16 cellular contexts compared by ENCODE assay signal in the genomic region with DNA sequence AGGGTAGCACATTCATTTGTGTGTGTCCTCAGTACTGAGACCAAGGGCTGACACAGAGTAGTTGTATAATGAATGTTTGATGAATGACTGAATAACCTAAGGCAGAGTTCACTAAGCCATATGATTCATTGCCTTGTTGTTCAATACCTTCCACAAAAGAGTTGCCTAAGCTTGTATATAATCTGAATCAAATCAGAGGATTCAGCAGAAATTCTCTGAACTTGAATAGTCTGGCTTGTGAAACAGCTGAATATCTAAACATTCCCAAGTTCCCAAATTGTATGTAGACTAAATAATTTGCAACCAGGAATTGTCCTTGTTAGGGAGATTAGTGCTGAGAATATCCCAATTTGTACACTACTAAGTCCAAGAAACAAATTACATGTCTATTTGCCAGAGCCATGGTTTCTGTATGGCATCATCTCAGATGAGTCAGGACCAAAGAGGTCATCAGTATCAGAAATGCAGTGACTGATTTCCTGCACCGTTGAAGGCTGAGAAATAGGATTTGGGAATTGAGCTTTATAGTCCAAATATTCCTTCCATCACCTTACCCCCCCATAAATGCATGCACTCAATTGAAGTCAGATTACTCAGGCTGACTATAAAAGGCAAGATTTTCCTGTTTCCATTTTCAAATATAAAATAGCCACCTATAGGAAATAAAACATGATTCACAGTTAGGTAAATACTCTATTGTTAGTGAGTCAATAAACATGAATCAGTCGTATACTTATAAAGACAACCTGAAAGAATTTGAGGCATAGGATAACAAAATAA.
DNase-seq lines count a peak whose midpoint lies in the region; ATAC-seq, FAIRE-seq and TF ChIP-seq lines count a peak whose summit lies in the region.
"Had no signal": no experiment of that assay in that cellular context is flagged by ENCODE, and none has a peak within 500 bp of the region (broad histone marks: within the 10 kb centered on the region; RNA-seq: fewer than 3 reads in every experiment).

No MANE protein-coding gene starts in this region.

- H3K36me3 ChIP-seq in breast epithelium (no peaks in the 10 kb centered on the region), small intestine (ENCODE audit: control insufficient read depth in 2 of 2, insufficient read depth in 2 of 2, low read length in 2 of 2) (no peaks in the 10 kb centered on the region), transverse colon (no peaks in the 10 kb centered on the region)

- no peaks in the 10 kb centered on the region for H3K9me3 ChIP-seq in breast epithelium
- H3K9me3 ChIP-seq in small intestine (ENCODE audit: control insufficient read depth, low read depth) = no peaks in the 10 kb centered on the region
- H3K9me3 ChIP-seq in transverse colon = no peaks in the 10 kb centered on the region

- H3K27me3 ChIP-seq in breast epithelium (no peaks in the 10 kb centered on the region), small intestine (ENCODE audit: control insufficient read depth in 2 of 2, insufficient read depth in 2 of 2, low read length in 2 of 2) (no peaks in the 10 kb centered on the region), transverse colon (no peaks in the 10 kb centered on the region)

- H3K9me3 Mint-ChIP-seq in MCF 10A (ENCODE audit: unreplicated experiment) = peaks cover 5% of the 10 kb centered on the region
- H3K9me3 Mint-ChIP-seq: CD4-positive, alpha-beta T cell; dendritic cell treated with granulocyte-macrophage colony-stimulating factor and Interleukin-4, amounts not matched to agents 40 ng/mL and 50 ng/mL, for 4 days; immature natural killer cell had no signal

- H3K36me3 Mint-ChIP-seq in MCF 10A (ENCODE audit: insufficient read depth, unreplicated experiment) = no peaks in the 10 kb centered on the region
- H3K36me3 Mint-ChIP-seq: immature natural killer cell had no signal

- ATAC-seq in HG03280 (IDR thresholded peaks at IDR 0.05; ENCODE audit: unreplicated experiment) = no peak

- TF ChIP-seq CTCF in MCF 10A (IDR thresholded peaks at IDR 0.05; ENCODE audit: unreplicated experiment) (no peak), breast epithelium (IDR thresholded peaks at IDR 0.05) (no peak), RWPE1 (conservative IDR thresholded peaks at IDR 0.05; ENCODE audit: low read depth) (no peak), fibroblast of villous mesenchyme (IDR thresholded peaks at IDR 0.05; ENCODE audit: insufficient read depth, low read depth, low read length) (no peak), transverse colon (IDR thresholded peaks at IDR 0.05) (no peak)

- CTCF ChIA-PET in MCF 10A (lab: Yijun Ruan, JAX) (no interaction called here), RWPE1 (lab: Yijun Ruan, JAX) (interaction anchor here (0.9 kb wide), 1 partner anchor 9 kb away, joined by 3 read pairs; no protein-coding TSS in a partner anchor)

- no peak overlapping the region for H3K4me3 Mint-ChIP-seq in MCF 10A (ENCODE audit: unreplicated experiment)
- H3K4me3 Mint-ChIP-seq: CD4-positive, alpha-beta T cell; dendritic cell treated with granulocyte-macrophage colony-stimulating factor and Interleukin-4, amounts not matched to agents 40 ng/mL and 50 ng/mL, for 4 days; H9; immature natural killer cell; T-helper 1 cell treated with Interleukin-12 subunit alpha and Interleukin-12 subunit beta and Interleukin-4 antibody, amounts not matched to agents 30 μg/mL and 1 μg/mL, for 36 hours had no signal

- BruUV-seq in MCF 10A (replicated peaks; lab: Mats Ljungman, UMichigan) = TSS peak; percentile 56

- peak overlapping the region; percentile 83 for H3K27ac Mint-ChIP-seq in MCF 10A (ENCODE audit: low read depth, unreplicated experiment)
- H3K27ac Mint-ChIP-seq: CD4-positive, alpha-beta T cell; dendritic cell treated with granulocyte-macrophage colony-stimulating factor and Interleukin-4, amounts not matched to agents 40 ng/mL and 50 ng/mL, for 4 days; H9; immature natural killer cell; T-helper 1 cell treated with Interleukin-12 subunit alpha and Interleukin-12 subunit beta and Interleukin-4 antibody, amounts not matched to agents 30 μg/mL and 1 μg/mL, for 36 hours had no signal

- POLR2A ChIA-PET in MCF 10A (lab: Yijun Ruan, JAX) = interaction anchor here (0.9 to 1.8 kb wide), 14 partner anchors 20 to 239 kb away, joined by 3 to 12 read pairs (median 4); a partner anchor contains a TSS
- POLR2A ChIA-PET in RWPE1 (lab: Yijun Ruan, JAX; ENCODE audit: low non-redundant PET) = no interaction called here

- peak; percentile 85 for DNase-seq in MCF 10A (ENCODE audit: unreplicated experiment)
- no peak for DNase-seq in breast epithelium (ENCODE audit: low spot score in 2 of 2)
- DNase-seq in RWPE1 (ENCODE audit: low spot score) = peak; percentile 74
- DNase-seq in fibroblast of villous mesenchyme (ENCODE audit: low read depth) = peak; percentile 59
- DNase-seq in small intestine = no peak
- DNase-seq in NCI-H510A treated with DMSO at 0.1 percent for 48 hours (lab: John Stamatoyannopoulos, UW) = no peak
- DNase-seq in transverse colon = no peak
- DNase-seq: CD4-positive, alpha-beta T cell; H9; immature natural killer cell; NCI-H446 treated with DMSO at 0.1 percent for 48 hours; nucleus accumbens had no signal

- no peak for TF ChIP-seq POLR2A in breast epithelium (IDR thresholded peaks at IDR 0.05)
- TF ChIP-seq POLR2A in transverse colon (IDR thresholded peaks at IDR 0.05) = no peak

- no peak for TF ChIP-seq EP300 in transverse colon (IDR thresholded peaks at IDR 0.05; ENCODE audit: low read depth)

- H3K4me1 ChIP-seq in breast epithelium = no peaks in the 10 kb centered on the region
- H3K4me1 ChIP-seq in small intestine (ENCODE audit: control insufficient read depth in 2 of 2, insufficient read depth in 1 of 2, low read depth in 1 of 2, low read length in 1 of 2) = no peaks in the 10 kb centered on the region
- H3K4me1 ChIP-seq in transverse colon = no peaks in the 10 kb centered on the region

- intact Hi-C loops in MCF 10A (cut with micrococcal nuclease) (loop anchor here (1.0 to 5.0 kb wide), 4 partner anchors 36 to 168 kb away; a partner anchor contains a TSS), breast epithelium (cut with DNase I; ENCODE audit: low total_unique reads) (no loop called here), transverse colon (cut with DNase I; ENCODE audit: low total_unique reads) (no loop called here)

- WGBS in small intestine, 3 donors = 10 to 44% (median 41%) methylated on average over 2 of the region's 2 CpGs
- WGBS in transverse colon (ENCODE audit: low coverage in 1 of 2), 2 donors = 29 to 31% methylated on average over 2 of the region's 2 CpGs

- in situ Hi-C loops in transverse colon (cut with MboI; ENCODE audit: low pct_ligation_motif_present in 1 of 4, low pct_unique_long_range_greater_than_20kb in 1 of 4, low sequenced_read_pairs in 3 of 4) = no loop called here

- H3K27ac ChIP-seq in breast epithelium (no peak overlapping the region), RWPE1 (no peak overlapping the region), small intestine (ENCODE audit: low read depth in 1 of 2, low read length in 1 of 2) (peak overlapping the region in 1 of 2 donors; percentile 46), transverse colon (no peak overlapping the region)
- H3K27ac ChIP-seq: HL-60 had no signal

- H3K4me3 ChIP-seq in breast epithelium (no peak overlapping the region), fibroblast of villous mesenchyme (ENCODE audit: low read depth, low read length) (no peak overlapping the region), small intestine (ENCODE audit: low read depth in 1 of 2, low read length in 2 of 2) (no peak overlapping the region), transverse colon (no peak overlapping the region)

- H3K27me3 Mint-ChIP-seq in MCF 10A (ENCODE audit: insufficient read depth, unreplicated experiment) = no peaks in the 10 kb centered on the region
- H3K27me3 Mint-ChIP-seq: CD4-positive, alpha-beta T cell had no signal

- H3K4me1 Mint-ChIP-seq in MCF 10A (ENCODE audit: insufficient read depth, unreplicated experiment) = peaks cover 19% of the 10 kb centered on the region
- H3K4me1 Mint-ChIP-seq: immature natural killer cell had no signal

- no peak for FAIRE-seq in small intestine (lab: Jason Lieb, UNC)

Comparison
In these comparisons a context has a peak if more than half of its experiments do, and no peak if none do; other contexts are left out.
1. DNase-seq: peak in MCF 10A (single experiment), RWPE1 (single experiment) and fibroblast of villous mesenchyme (single experiment); none in breast epithelium (0 of 2), small intestine (single experiment), NCI-H510A treated with DMSO at 0.1 percent for 48 hours (single experiment) and transverse colon (single experiment).